ENCODE assay signal across 1 cellular context in genomic region chr15:92881838-92882696, GRCh38.
A peak's percentile ranks its signal among the peaks of the same experiment; 100 is the strongest.
TF ChIP-seq lines count a peak whose summit lies in the region.

No MANE protein-coding gene starts in this region.

TF ChIP-seq in HEK293, 187 proteins besides CTCF, POLR2A, EP300 and RAD21 (continued from another document and continues in another):
- TF ChIP-seq ZNF692 (tag by site-specific recombination; IDR thresholded peaks at IDR 0.05) (peak; percentile 55), ZNF510 (tag by site-specific recombination; IDR thresholded peaks at IDR 0.05; ENCODE audit: insufficient replicate concordance) (no peak), ZBTB11 (tag by site-specific recombination; conservative IDR thresholded peaks at IDR 0.05; ENCODE audit: low read depth) (no peak), ZNF2 (tag by site-specific recombination; IDR thresholded peaks at IDR 0.05) (peak; percentile 59; the same call in 1 of the 2 replicates), PRDM10 (tag by site-specific recombination; IDR thresholded peaks at IDR 0.05) (peak; percentile 79), SCRT2 (tag by site-specific recombination; IDR thresholded peaks at IDR 0.05) (peak; percentile 93), KLF1 (tag by site-specific recombination; IDR thresholded peaks at IDR 0.05) (no peak), ZNF530 (tag by site-specific recombination; IDR thresholded peaks at IDR 0.05; ENCODE audit: low read depth) (no peak), ZNF24 (tag by site-specific recombination; IDR thresholded peaks at IDR 0.05) (peak; percentile 23; the same call in 1 of the 2 replicates), ZNF518A (tag by site-specific recombination; conservative IDR thresholded peaks at IDR 0.05; ENCODE audit: low read depth) (peak; percentile 35; the same call in 1 of the 2 replicates), KLF10 (tag by site-specific recombination; IDR thresholded peaks at IDR 0.05) (peak; percentile 67; the same call in 1 of the 2 replicates), YY1 (tag by site-specific recombination; IDR thresholded peaks at IDR 0.05) (peak; percentile 39), RBAK (tag by site-specific recombination; IDR thresholded peaks at IDR 0.05) (no peak), ZBTB48 (tag by site-specific recombination; IDR thresholded peaks at IDR 0.05) (0 out of 2 replicates have a peak, but pooled peaks have one; percentile 33), ZIC2 (tag by site-specific recombination; IDR thresholded peaks at IDR 0.05) (peak; percentile 21; the same call in 1 of the 2 replicates), ZNF544 (tag by site-specific recombination; IDR thresholded peaks at IDR 0.05) (no peak), KLF9 (tag by site-specific recombination; IDR thresholded peaks at IDR 0.05; ENCODE audit: low read depth) (no peak), PBX3 (CRISPR knock-in tag; IDR thresholded peaks at IDR 0.05) (peak; percentile 96), ZNF26 (tag by site-specific recombination; IDR thresholded peaks at IDR 0.05) (no peak), ZBTB44 (tag by site-specific recombination; IDR thresholded peaks at IDR 0.05) (peak; percentile 42; the same call in 1 of the 2 replicates), MEIS1 (CRISPR knock-in tag; IDR thresholded peaks at IDR 0.05; ENCODE audit: borderline replicate concordance) (no peak), KLF8 (tag by site-specific recombination; IDR thresholded peaks at IDR 0.05) (peak; percentile 46), ZNF362 (tag by site-specific recombination; IDR thresholded peaks at IDR 0.05) (peak; percentile 96), ZNF404 (tag by site-specific recombination; IDR thresholded peaks at IDR 0.05) (no peak), ZNF837 (tag by site-specific recombination; IDR thresholded peaks at IDR 0.05) (no peak), ZXDB (tag by site-specific recombination; IDR thresholded peaks at IDR 0.05) (peak; percentile 48), ZFHX2 (tag by site-specific recombination; conservative IDR thresholded peaks at IDR 0.05) (peak; percentile 67), ZNF580 (tag by site-specific recombination; IDR thresholded peaks at IDR 0.05) (peak; percentile 55; the same call in 1 of the 2 replicates), ZNF292 (tag by site-specific recombination; IDR thresholded peaks at IDR 0.05; ENCODE audit: borderline replicate concordance, low read depth) (no peak), ZNF473 (tag by site-specific recombination; IDR thresholded peaks at IDR 0.05) (no peak), ZNF629 (tag by site-specific recombination; IDR thresholded peaks at IDR 0.05) (peak; percentile 41; the same call in 1 of the 2 replicates), ZNF114 (tag by site-specific recombination; IDR thresholded peaks at IDR 0.05) (no peak), ZNF341 (tag by site-specific recombination; IDR thresholded peaks at IDR 0.05; ENCODE audit: low read depth) (peak; percentile 68), ZNF654 (tag by site-specific recombination; IDR thresholded peaks at IDR 0.05; ENCODE audit: low read depth) (no peak), ZSCAN4 (tag by site-specific recombination; IDR thresholded peaks at IDR 0.05) (no peak)
